In the genomic region with DNA sequence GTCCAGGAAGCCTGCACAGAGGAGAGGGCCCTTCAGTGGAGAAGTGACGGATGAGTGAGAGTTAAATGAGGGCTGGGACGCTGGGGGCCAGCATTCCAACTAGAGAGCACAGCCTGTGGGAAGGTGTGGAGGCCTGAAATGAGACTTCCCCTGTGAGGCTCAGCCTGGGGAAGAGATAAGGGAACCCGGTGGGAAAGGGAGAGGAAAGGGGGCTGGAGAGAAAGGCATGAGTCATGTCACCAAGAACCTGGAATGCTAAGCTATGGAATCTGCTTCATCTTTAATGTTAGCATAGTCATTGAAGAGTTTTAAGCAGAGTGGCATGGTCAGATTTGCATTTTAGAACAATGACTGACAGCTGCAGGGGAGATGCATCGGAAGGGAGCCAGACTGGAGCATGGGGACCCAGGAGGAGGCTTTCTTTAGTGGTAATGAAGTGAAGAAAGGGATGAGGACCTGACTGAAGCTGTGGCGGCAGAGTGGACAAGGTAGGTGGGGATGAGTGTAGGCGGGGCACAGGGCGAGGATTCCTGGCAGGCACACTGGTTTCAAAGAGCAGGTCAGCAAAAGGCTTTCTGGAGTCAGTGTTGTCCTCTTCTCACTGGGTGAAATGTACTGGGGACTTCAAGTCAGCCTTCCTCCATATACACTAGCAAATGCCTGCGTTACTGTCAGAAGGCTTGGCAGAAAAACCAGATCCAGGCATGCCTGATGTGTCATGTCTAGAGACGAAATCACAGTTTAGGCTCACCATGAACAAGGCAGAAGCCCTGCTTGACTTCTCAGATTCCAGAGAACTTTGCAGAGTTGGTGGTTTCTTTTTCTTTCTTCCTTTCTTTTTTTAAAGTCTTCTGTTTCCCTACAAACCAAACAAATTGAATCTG, we compare ENCODE assay signal across 1 cellular context.
TF ChIP-seq lines count a peak whose summit lies in the region.

No MANE protein-coding gene starts in this region.

TF ChIP-seq in endothelial cell of umbilical vein, 7 proteins besides CTCF, POLR2A, EP300 and RAD21 (continued from another document):
- TF ChIP-seq, protein P1, sequence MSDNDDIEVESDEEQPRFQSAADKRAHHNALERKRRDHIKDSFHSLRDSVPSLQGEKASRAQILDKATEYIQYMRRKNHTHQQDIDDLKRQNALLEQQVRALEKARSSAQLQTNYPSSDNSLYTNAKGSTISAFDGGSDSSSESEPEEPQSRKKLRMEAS (IDR thresholded peaks at IDR 0.05; ENCODE audit: insufficient read depth, insufficient read length), result no peak
- TF ChIP-seq FOS (IDR thresholded peaks at IDR 0.05; ENCODE audit: borderline replicate concordance, insufficient read depth, low read length) (peak; percentile 24), GATA2 (IDR thresholded peaks at IDR 0.05; ENCODE audit: insufficient read depth, insufficient read length, low read depth, low read length) (no peak)
TF ChIP-seq in endothelial cell of umbilical vein: peak in this region for 2.
